ENCODE assay signal across 6 cellular contexts in the genomic region with DNA sequence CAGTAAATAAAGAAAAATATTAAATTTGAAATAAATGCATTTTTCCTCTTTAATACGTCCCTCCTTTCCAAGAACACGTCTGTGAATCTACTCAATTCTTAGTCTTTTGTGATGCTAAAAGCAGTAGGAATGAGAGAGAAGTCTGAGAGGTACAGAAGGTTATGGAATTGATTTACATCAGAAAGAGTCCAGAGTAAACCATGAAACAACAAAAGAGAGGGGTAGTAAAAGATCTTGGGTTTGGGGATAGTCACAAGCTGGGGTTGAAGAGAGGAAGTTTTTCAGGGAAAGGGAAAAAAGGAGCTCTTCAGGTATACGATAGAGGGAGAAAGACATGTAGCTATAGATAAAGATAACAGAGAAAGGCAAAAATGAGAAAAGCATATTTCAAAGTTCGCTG.
"Had no signal": no experiment of that assay in that cellular context is flagged by ENCODE, and none has a peak within 500 bp of the region (broad histone marks: within the 10 kb centered on the region; RNA-seq: fewer than 3 reads in every experiment).

No MANE protein-coding gene starts in this region.

- H3K9ac ChIP-seq: GM23248 had no signal

- DNase-seq: GM23248, H7, HCEC 1CT, IMR-90, KG1 had no signal

- H2AFZ ChIP-seq: GM23248 had no signal

- H3K4me3 ChIP-seq: GM23248, K562 had no signal

- H3K27ac ChIP-seq: GM23248 had no signal

- ATAC-seq: K562 had no signal
